13 cellular contexts compared by ENCODE assay signal in genomic region chr6:73558624-73559398, GRCh38. TPM values are rescaled to one million over a fixed set of nuclear protein-coding genes. Genes with fewer than 3 reads are reported as not detected.
A peak's percentile ranks its signal among the peaks of the same experiment; 100 is the strongest.
DNase-seq lines count a peak whose midpoint lies in the region; ATAC-seq and TF ChIP-seq lines count a peak whose summit lies in the region.
"Had no signal": no experiment of that assay in that cellular context is flagged by ENCODE, and none has a peak within 500 bp of the region (broad histone marks: within the 10 kb centered on the region; RNA-seq: fewer than 3 reads in every experiment).

No MANE protein-coding gene starts in this region.

- intact Hi-C loops in stomach (cut with DNase I; ENCODE audit: low total_unique reads), result no loop called here

- H3K4me3 Mint-ChIP-seq in endodermal cell, result no peak overlapping the region
- H3K4me3 Mint-ChIP-seq: activated CD4-positive, alpha-beta T cell treated with anti-CD3 and anti-CD28 coated beads, Interleukin-2, amount 10 ng/mL, durations not matched to agents 24 days and 14 days; activated naive CD4-positive, alpha-beta T cell treated with anti-CD3 and anti-CD28 coated beads, Interleukin-2, amount 10 ng/mL, durations not matched to agents 7 days and 5 days had no signal

- DNase-seq in endodermal cell, result peak; percentile 55
- DNase-seq in NCI-H2081 (lab: John Stamatoyannopoulos, UW), result no peak
- no peak for DNase-seq in foreskin keratinocyte
- no peak for DNase-seq in stomach
- no peak for DNase-seq in NCI-H2227 (lab: John Stamatoyannopoulos, UW; ENCODE audit: unreplicated experiment)
- DNase-seq: activated CD4-positive, alpha-beta T cell treated with anti-CD3 and anti-CD28 coated beads, Interleukin-2, amount 10 ng/mL, durations not matched to agents 24 days and 14 days; activated naive CD4-positive, alpha-beta T cell treated with anti-CD3 and anti-CD28 coated beads, Interleukin-2, amount 10 ng/mL, durations not matched to agents 7 days and 5 days; NCI-H187 had no signal

- H3K9ac ChIP-seq in endodermal cell (ENCODE audit: extremely low read depth, low read length, poor library complexity, severe bottlenecking), result no peak overlapping the region

- ATAC-seq in GM18505 (IDR thresholded peaks at IDR 0.05; ENCODE audit: unreplicated experiment), result peak; percentile 41
- peak; percentile 48 for ATAC-seq in GM21360 (IDR thresholded peaks at IDR 0.05; ENCODE audit: unreplicated experiment)
- peak; percentile 53 for ATAC-seq in HG03066 (IDR thresholded peaks at IDR 0.05; ENCODE audit: low read depth, unreplicated experiment)
- ATAC-seq in foreskin keratinocyte, result no peak
- ATAC-seq: esophagus mucosa had no signal

- H3K9me3 ChIP-seq in endodermal cell (ENCODE audit: control insufficient read depth, low read length), result no peaks in the 10 kb centered on the region
- no peaks in the 10 kb centered on the region for H3K9me3 ChIP-seq in stomach

- H3K36me3 ChIP-seq in endodermal cell (ENCODE audit: control insufficient read depth, insufficient read depth, low read length) (no peaks in the 10 kb centered on the region), stomach (no peaks in the 10 kb centered on the region)

- no peaks in the 10 kb centered on the region for H3K27me3 ChIP-seq in endodermal cell (ENCODE audit: control insufficient read depth, insufficient read depth, low read length, poor library complexity, severe bottlenecking)
- H3K27me3 ChIP-seq in foreskin keratinocyte, result no peaks in the 10 kb centered on the region
- H3K27me3 ChIP-seq in stomach, result no peaks in the 10 kb centered on the region

- no peak for TF ChIP-seq EP300 in stomach (IDR thresholded peaks at IDR 0.05)

- peaks cover 18% of the 10 kb centered on the region for H3K4me1 Mint-ChIP-seq in endodermal cell
- H3K4me1 Mint-ChIP-seq: activated CD4-positive, alpha-beta T cell treated with anti-CD3 and anti-CD28 coated beads, Interleukin-2, amount 10 ng/mL, durations not matched to agents 24 days and 14 days had no signal

- WGBS in endodermal cell (ENCODE audit: insufficient coverage in 1 of 2, insufficient read length in 1 of 2), 2 experiments, result 75 to 76% methylated on average over 2 to 4 of the region's 4 CpGs
- WGBS in stomach, 5 donors, result 64 to 78% (median 74%) methylated on average over 4 of the region's 4 CpGs

- no peaks in the 10 kb centered on the region for H3K4me1 ChIP-seq in endodermal cell (ENCODE audit: control insufficient read depth, insufficient read depth, low read length)
- no peaks in the 10 kb centered on the region for H3K4me1 ChIP-seq in foreskin keratinocyte
- peaks cover 0 to 13% (median 3%) of the 10 kb centered on the region in 4 donors for H3K4me1 ChIP-seq in stomach

- H3K36me3 Mint-ChIP-seq in endodermal cell (ENCODE audit: low read depth), result no peaks in the 10 kb centered on the region
- H3K36me3 Mint-ChIP-seq: activated naive CD4-positive, alpha-beta T cell treated with anti-CD3 and anti-CD28 coated beads, Interleukin-2, amount 10 ng/mL, durations not matched to agents 7 days and 5 days; IgD-negative memory B cell had no signal

- no peak for TF ChIP-seq POLR2A in GM18505 (IDR thresholded peaks at IDR 0.05; ENCODE audit: borderline replicate concordance, extremely low read depth, insufficient read depth, insufficient read length)
- TF ChIP-seq POLR2A in stomach (IDR thresholded peaks at IDR 0.05), result no peak

- H3K27me3 Mint-ChIP-seq in endodermal cell (ENCODE audit: insufficient read depth), result no peaks in the 10 kb centered on the region
- H3K27me3 Mint-ChIP-seq: activated CD4-positive, alpha-beta T cell treated with anti-CD3 and anti-CD28 coated beads, Interleukin-2, amount 10 ng/mL, durations not matched to agents 24 days and 14 days; activated naive CD4-positive, alpha-beta T cell treated with anti-CD3 and anti-CD28 coated beads, Interleukin-2, amount 10 ng/mL, durations not matched to agents 7 days and 5 days; IgD-negative memory B cell had no signal

- TF ChIP-seq CTCF in endodermal cell (conservative IDR thresholded peaks at IDR 0.05), result no peak
- no peak for TF ChIP-seq CTCF in foreskin keratinocyte (conservative IDR thresholded peaks at IDR 0.05)
- no peak for TF ChIP-seq CTCF in stomach (IDR thresholded peaks at IDR 0.05)

- H3K27ac Mint-ChIP-seq in endodermal cell, result no peak overlapping the region
- H3K27ac Mint-ChIP-seq: activated CD4-positive, alpha-beta T cell treated with anti-CD3 and anti-CD28 coated beads, Interleukin-2, amount 10 ng/mL, durations not matched to agents 24 days and 14 days; activated naive CD4-positive, alpha-beta T cell treated with anti-CD3 and anti-CD28 coated beads, Interleukin-2, amount 10 ng/mL, durations not matched to agents 7 days and 5 days had no signal

- H3K27ac ChIP-seq in endodermal cell (ENCODE audit: low read depth, low read length) (no peak overlapping the region), foreskin keratinocyte (no peak overlapping the region), stomach (no peak overlapping the region)

- H3K4me3 ChIP-seq in endodermal cell (ENCODE audit: low read length) (no peak overlapping the region), stomach (no peak overlapping the region)

- H3K9me3 Mint-ChIP-seq in endodermal cell, result peaks cover 2% of the 10 kb centered on the region
- H3K9me3 Mint-ChIP-seq: activated CD4-positive, alpha-beta T cell treated with anti-CD3 and anti-CD28 coated beads, Interleukin-2, amount 10 ng/mL, durations not matched to agents 24 days and 14 days; activated naive CD4-positive, alpha-beta T cell treated with anti-CD3 and anti-CD28 coated beads, Interleukin-2, amount 10 ng/mL, durations not matched to agents 7 days and 5 days; IgD-negative memory B cell had no signal

RNA-seq across cellular contexts. Expression of gene EEF1A1, which starts 38.0 kb away (rescaled TPM):
- total RNA-seq in endodermal cell, result over 10,000 TPM in 1 of 2 donors, 1,000 to 10,000 TPM in 1; 8,118 to 11,075 TPM
- 8,040 TPM for polyA plus RNA-seq in endodermal cell (2013, experiment 1 of 2)
- 7,552 TPM for polyA plus RNA-seq in endodermal cell (2013, experiment 2 of 2)
- total RNA-seq in foreskin keratinocyte, result 9,274 and 10,317 TPM in 2 replicates
- 7,427 and 7,429 TPM in 2 replicates for polyA plus RNA-seq in foreskin keratinocyte
- total RNA-seq in stomach, result over 10,000 TPM in 1 of 5 donors, 1,000 to 10,000 TPM in 4; 3,004 to 19,399 (median 6,187) TPM
- over 10,000 TPM in 2 of 3 donors, 1,000 to 10,000 TPM in 1; 8,307 to 12,295 (median 10,016) TPM for polyA plus RNA-seq in stomach
